Comparison of ENCODE assay signal across 1 cellular context in genomic region chr7:138961159-138961558, GRCh38.
TF ChIP-seq lines count a peak whose summit lies in the region.

No MANE protein-coding gene starts in this region.

TF ChIP-seq in GM23338, 12 proteins besides CTCF, POLR2A, EP300 and RAD21 (continued from another document):
- no peak for TF ChIP-seq ZNF462 (CRISPR knock-in tag; IDR thresholded peaks at IDR 0.05)
- no peak for TF ChIP-seq ZNF114 (CRISPR knock-in tag; IDR thresholded peaks at IDR 0.05)
- no peak for TF ChIP-seq ETS1 (IDR thresholded peaks at IDR 0.05)
- no peak for TF ChIP-seq STAT1 (IDR thresholded peaks at IDR 0.05; ENCODE audit: unreplicated experiment)
- no peak for TF ChIP-seq POLR2AphosphoS5 (IDR thresholded peaks at IDR 0.05; ENCODE audit: low read depth)
- no peak for TF ChIP-seq REST (IDR thresholded peaks at IDR 0.05; ENCODE audit: unreplicated experiment)
- no peak for TF ChIP-seq NANOG (IDR thresholded peaks at IDR 0.05; ENCODE audit: borderline replicate concordance)
- no peak for TF ChIP-seq JUNB (IDR thresholded peaks at IDR 0.05; ENCODE audit: unreplicated experiment)
